In genomic region chr9:126017758-126018157, GRCh38 we compare ENCODE assay signal across 6 cellular contexts.
"Had no signal": no experiment of that assay in that cellular context is flagged by ENCODE, and none has a peak within 500 bp of the region (broad histone marks: within the 10 kb centered on the region; RNA-seq: fewer than 3 reads in every experiment).

No MANE protein-coding gene starts in this region.

- H3K4me3 ChIP-seq: GM23338, K562 had no signal

- DNase-seq: H9, HCEC 1CT, HFFc6, IMR-90 had no signal

- H3K27ac Mint-ChIP-seq: GM23338, HFFc6 had no signal

- ATAC-seq: K562 had no signal

- H3K4me3 Mint-ChIP-seq: GM23338, H9, HFFc6 had no signal

- H3K4me2 ChIP-seq: GM23338 had no signal

- H2AFZ ChIP-seq: GM23338 had no signal

- H3K9me3 Mint-ChIP-seq: GM23338, H9, HFFc6 had no signal
